ENCODE assay signal across 22 cellular contexts in the genomic region with DNA sequence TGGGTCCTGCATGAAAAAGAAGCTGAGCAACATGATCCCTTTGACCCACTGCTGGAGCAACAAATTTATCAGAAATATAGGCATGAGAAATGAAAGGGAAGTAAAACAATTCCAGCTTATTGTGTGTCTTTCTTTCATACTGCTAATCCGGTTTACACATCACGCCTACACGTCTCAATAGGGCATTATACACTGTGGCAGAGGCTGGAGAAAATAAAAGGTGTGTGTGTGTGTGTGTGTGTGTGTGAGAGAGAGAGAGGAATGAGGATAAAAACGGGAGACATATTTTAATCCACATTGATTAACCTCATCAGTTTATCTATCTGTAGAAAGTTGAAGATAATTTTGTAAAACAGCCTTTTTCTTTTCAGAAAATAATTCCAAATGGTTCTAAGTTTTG. TPM values are rescaled to one million over a fixed set of nuclear protein-coding genes. Genes with fewer than 3 reads are reported as not detected.
A peak's percentile ranks its signal among the peaks of the same experiment; 100 is the strongest.
DNase-seq lines count a peak whose midpoint lies in the region; ATAC-seq and TF ChIP-seq lines count a peak whose summit lies in the region.
"Had no signal": no experiment of that assay in that cellular context is flagged by ENCODE, and none has a peak within 500 bp of the region (broad histone marks: within the 10 kb centered on the region; RNA-seq: fewer than 3 reads in every experiment).

No MANE protein-coding gene starts in this region.

- peaks cover 0 to 11% of the 10 kb centered on the region in 2 donors for H3K36me3 Mint-ChIP-seq in CD4-positive, alpha-beta memory T cell
- peaks cover 3% of the 10 kb centered on the region for H3K36me3 Mint-ChIP-seq in T-helper 17 cell (ENCODE audit: low read depth)
- H3K36me3 Mint-ChIP-seq in progenitor cell of endocrine pancreas (ENCODE audit: insufficient read depth): no peaks in the 10 kb centered on the region

- ATAC-seq in T-helper 17 cell (no peak), lower lobe of right lung (no peak), HG03378 (IDR thresholded peaks at IDR 0.05; ENCODE audit: unreplicated experiment) (no peak), GM21447 (IDR thresholded peaks at IDR 0.05; ENCODE audit: unreplicated experiment) (no peak)
- ATAC-seq: activated CD8-positive, alpha-beta T cell treated with anti-CD3 and anti-CD28 coated beads, Interleukin-2, amount 10 ng/mL, durations not matched to agents 7 days and 5 days; effector memory CD8-positive, alpha-beta T cell; gastrocnemius medialis had no signal

- H3K4me3 ChIP-seq in CD4-positive, alpha-beta memory T cell (ENCODE audit: low read length in 2 of 2): no peak overlapping the region
- H3K4me3 ChIP-seq in iPS-20b (ENCODE audit: low read length) (peak overlapping the region; percentile 61; the same call in 1 of the 2 replicates), lower lobe of right lung (no peak overlapping the region)
- H3K4me3 ChIP-seq: esophagus squamous epithelium, gastrocnemius medialis, GM23248 had no signal

- H3K9ac ChIP-seq in iPS-20b (ENCODE audit: low read depth, low read length): no peak overlapping the region
- H3K9ac ChIP-seq: GM23248 had no signal

- CTCF ChIA-PET in CD4-positive, alpha-beta memory T cell (lab: Charles Lee; ENCODE audit: partially characterized antibody): interaction anchor here (0.5 to 1.6 kb wide), 3 partner anchors 22 to 373 kb away, joined by 3 read pairs; no protein-coding TSS in a partner anchor

- TF ChIP-seq CTCF in progenitor cell of endocrine pancreas (IDR thresholded peaks at IDR 0.05; ENCODE audit: unreplicated experiment) (no peak), lower lobe of right lung (IDR thresholded peaks at IDR 0.05) (no peak)

- H3K27me3 ChIP-seq in CD4-positive, alpha-beta memory T cell (ENCODE audit: insufficient read depth, low read length): peaks cover 3% of the 10 kb centered on the region
- H3K27me3 ChIP-seq in iPS-20b (ENCODE audit: insufficient read depth, low read length): peaks cover 85% of the 10 kb centered on the region
- peaks cover 18% of the 10 kb centered on the region for H3K27me3 ChIP-seq in lower lobe of right lung (ENCODE audit: low read depth)

- no peaks in the 10 kb centered on the region for H3K9me3 ChIP-seq in CD4-positive, alpha-beta memory T cell (ENCODE audit: control insufficient read depth in 1 of 2, low read length in 2 of 2)
- H3K9me3 ChIP-seq in T-helper 17 cell (ENCODE audit: control insufficient read depth, low read length, poor library complexity, severe bottlenecking) (no peaks in the 10 kb centered on the region), iPS-20b (ENCODE audit: insufficient read depth, low read depth, low read length) (no peaks in the 10 kb centered on the region), lower lobe of right lung (no peaks in the 10 kb centered on the region)
- H3K9me3 ChIP-seq: gastrocnemius medialis had no signal

- no peak for DNase-seq in CD4-positive, alpha-beta memory T cell
- DNase-seq in T-helper 17 cell: no peak
- DNase-seq in progenitor cell of endocrine pancreas (ENCODE audit: low spot score, unreplicated experiment): no peak
- no peak for DNase-seq in lower lobe of right lung
- DNase-seq: activated CD8-positive, alpha-beta T cell treated with anti-CD3 and anti-CD28 coated beads, Interleukin-2, amount 10 ng/mL, durations not matched to agents 7 days and 5 days; activated naive CD4-positive, alpha-beta T cell treated with anti-CD3 and anti-CD28 coated beads for 36 hours; activated T-cell treated with anti-CD3 and anti-CD28 coated beads, Interleukin-2, amount 50 U/mL, for 1 hour; aorta; cerebellar nuclear complex; COR-L47; DND-41; effector memory CD8-positive, alpha-beta T cell; esophagus squamous epithelium; gastrocnemius medialis; GM23248; MV-4-11; NCI-H187; posterior cingulate gyrus had no signal

- peak overlapping the region in 5 of 8 donors; percentile 12 to 67 (median 35) for H3K4me3 Mint-ChIP-seq in CD4-positive, alpha-beta memory T cell
- H3K4me3 Mint-ChIP-seq in T-helper 17 cell (peak overlapping the region; percentile 31), progenitor cell of endocrine pancreas (ENCODE audit: low read depth) (peak overlapping the region; percentile 45)
- H3K4me3 Mint-ChIP-seq: activated CD8-positive, alpha-beta T cell treated with anti-CD3 and anti-CD28 coated beads, Interleukin-2, amount 10 ng/mL, durations not matched to agents 7 days and 5 days; activated naive CD4-positive, alpha-beta T cell treated with anti-CD3 and anti-CD28 coated beads for 36 hours had no signal

- intact Hi-C loops in CD4-positive, alpha-beta memory T cell (cut with micrococcal nuclease): loop anchor here (5.0 kb wide), 1 partner anchor 903 kb away; the partner anchor contains the start of gene ZNF367
- intact Hi-C loops in lower lobe of right lung (cut with DNase I): no loop called here

- POLR2A ChIA-PET in CD4-positive, alpha-beta memory T cell (lab: Charles Lee; ENCODE audit: partially characterized antibody): interaction anchor here (1.2 to 1.4 kb wide), 2 partner anchors 20 to 362 kb away, joined by 3 to 5 read pairs; no protein-coding TSS in a partner anchor

- H3K27me3 Mint-ChIP-seq in CD4-positive, alpha-beta memory T cell: peaks cover 7 to 14% of the 10 kb centered on the region in 2 donors
- H3K27me3 Mint-ChIP-seq in T-helper 17 cell (peaks cover 23% of the 10 kb centered on the region), progenitor cell of endocrine pancreas (peaks cover 59% of the 10 kb centered on the region)

- H3K27ac ChIP-seq in CD4-positive, alpha-beta memory T cell (ENCODE audit: low read depth, low read length): no peak overlapping the region
- H3K27ac ChIP-seq in iPS-20b (ENCODE audit: low read length): no peak overlapping the region
- no peak overlapping the region for H3K27ac ChIP-seq in lower lobe of right lung
- H3K27ac ChIP-seq: esophagus squamous epithelium, gastrocnemius medialis, GM23248, RWPE1 had no signal

- peaks cover 34% of the 10 kb centered on the region for H3K4me1 ChIP-seq in CD4-positive, alpha-beta memory T cell (ENCODE audit: insufficient read depth, low read length)
- H3K4me1 ChIP-seq in iPS-20b (ENCODE audit: insufficient read depth, low read length) (peaks cover 40% of the 10 kb centered on the region), lower lobe of right lung (peaks cover 22% of the 10 kb centered on the region)

- H3K27ac Mint-ChIP-seq in CD4-positive, alpha-beta memory T cell: peak overlapping the region in 2 of 7 donors; percentile 17 to 96
- H3K27ac Mint-ChIP-seq in T-helper 17 cell: no peak overlapping the region
- H3K27ac Mint-ChIP-seq in progenitor cell of endocrine pancreas: peak overlapping the region; percentile 32
- H3K27ac Mint-ChIP-seq: activated naive CD4-positive, alpha-beta T cell treated with anti-CD3 and anti-CD28 coated beads for 36 hours; effector memory CD8-positive, alpha-beta T cell had no signal

- H3K4me1 Mint-ChIP-seq in CD4-positive, alpha-beta memory T cell: peaks cover 18 to 61% (median 35%) of the 10 kb centered on the region in 4 donors
- H3K4me1 Mint-ChIP-seq in T-helper 17 cell (peaks cover 34% of the 10 kb centered on the region), progenitor cell of endocrine pancreas (ENCODE audit: low read depth) (peaks cover 29% of the 10 kb centered on the region)

- no peaks in the 10 kb centered on the region for H3K36me3 ChIP-seq in CD4-positive, alpha-beta memory T cell (ENCODE audit: insufficient read depth, low read length)
- H3K36me3 ChIP-seq in iPS-20b (ENCODE audit: insufficient read depth, low read depth, low read length) (no peaks in the 10 kb centered on the region), lower lobe of right lung (no peaks in the 10 kb centered on the region)
- H3K36me3 ChIP-seq: esophagus squamous epithelium, gastrocnemius medialis had no signal

- H3K9me3 Mint-ChIP-seq in CD4-positive, alpha-beta memory T cell: peaks cover 0 to 7% (median 2%) of the 10 kb centered on the region in 8 donors
- H3K9me3 Mint-ChIP-seq in progenitor cell of endocrine pancreas (ENCODE audit: low read depth): no peaks in the 10 kb centered on the region

RNA-seq across cellular contexts. Expression of gene PTCH1, which starts 2.4 kb away (rescaled TPM):
- 10 to 100 TPM; 18.8 to 23.0 TPM for total RNA-seq in CD4-positive, alpha-beta memory T cell
- 10 to 100 TPM in 1 of 2 donors, 1 to 10 TPM in 1; 2.7 to 13.5 TPM for polyA plus RNA-seq in CD4-positive, alpha-beta memory T cell
- total RNA-seq in T-helper 17 cell (10 to 100 TPM; 14.4 to 18.5 TPM), progenitor cell of endocrine pancreas (54.9 and 56.3 TPM in 2 replicates), lower lobe of right lung (33.3 TPM)
